ENCODE assay signal across 18 cellular contexts in genomic region chr18:46761054-46761769, GRCh38. TPM values are rescaled to one million over a fixed set of nuclear protein-coding genes. Genes with fewer than 3 reads are reported as not detected.
DNase-seq lines count a peak whose midpoint lies in the region; ATAC-seq lines count a peak whose summit lies in the region.
"Had no signal": no experiment of that assay in that cellular context is flagged by ENCODE, and none has a peak within 500 bp of the region (broad histone marks: within the 10 kb centered on the region; RNA-seq: fewer than 3 reads in every experiment).

No MANE protein-coding gene starts in this region.

- no peak overlapping the region for H3K4me3 Mint-ChIP-seq in T-helper 2 cell treated with Interferon-gamma antibody and Interleukin-4, amounts not matched to agents 5 μg/mL and 100 μg/mL, for 36 hours
- H3K4me3 Mint-ChIP-seq: activated CD8-positive, alpha-beta memory T cell treated with anti-CD3 and anti-CD28 coated beads, Interleukin-2, amount 10 ng/mL, durations not matched to agents 7 days and 5 days; T-helper 1 cell treated with Interleukin-12 subunit alpha and Interleukin-12 subunit beta and Interleukin-4 antibody, amounts not matched to agents 30 μg/mL and 1 μg/mL, for 36 hours had no signal

- H3K27ac ChIP-seq in layer of hippocampus (ENCODE audit: low read depth, low read length) = peak overlapping the region; percentile 62
- H3K27ac ChIP-seq: gastroesophageal sphincter, neutrophil, right lobe of liver, testis had no signal

- DNase-seq in LHCN-M2 (ENCODE audit: low read depth) (peak; percentile 67), NCI-H1930 (lab: John Stamatoyannopoulos, UW) (peak; percentile 90), NCI-H774 (lab: John Stamatoyannopoulos, UW) (peak; percentile 89), SKM-1 treated with dmso at 0.1 percent for 144 hours (lab: John Stamatoyannopoulos, UW; ENCODE audit: unreplicated experiment) (no peak)
- no peak for DNase-seq in T-helper 2 cell treated with Interferon-gamma antibody and Interleukin-4, amounts not matched to agents 5 μg/mL and 100 μg/mL, for 36 hours (ENCODE audit: low spot score)
- DNase-seq: activated CD8-positive, alpha-beta memory T cell treated with anti-CD3 and anti-CD28 coated beads, Interleukin-2, amount 10 ng/mL, durations not matched to agents 7 days and 5 days; activated effector memory CD4-positive, alpha-beta T cell treated with anti-CD3 and anti-CD28 coated beads, Interleukin-2, amount 50 U/mL, for 16 hours; AML-193; NCI-H526 treated with DMSO at 0.1 percent for 48 hours; right lobe of liver; testis had no signal

- H3K4me1 Mint-ChIP-seq in T-helper 2 cell treated with Interferon-gamma antibody and Interleukin-4, amounts not matched to agents 5 μg/mL and 100 μg/mL, for 36 hours (ENCODE audit: low read depth) = no peaks in the 10 kb centered on the region

- no peak overlapping the region for H3K27ac Mint-ChIP-seq in T-helper 2 cell treated with Interferon-gamma antibody and Interleukin-4, amounts not matched to agents 5 μg/mL and 100 μg/mL, for 36 hours
- H3K27ac Mint-ChIP-seq: activated CD8-positive, alpha-beta memory T cell treated with anti-CD3 and anti-CD28 coated beads, Interleukin-2, amount 10 ng/mL, durations not matched to agents 7 days and 5 days; T-helper 1 cell treated with Interleukin-12 subunit alpha and Interleukin-12 subunit beta and Interleukin-4 antibody, amounts not matched to agents 30 μg/mL and 1 μg/mL, for 36 hours had no signal

- peaks cover 4% of the 10 kb centered on the region for H3K27me3 ChIP-seq in layer of hippocampus (ENCODE audit: control insufficient read depth, insufficient read depth, low read length)
- H3K27me3 ChIP-seq: testis had no signal

- H3K9me3 Mint-ChIP-seq in T-helper 2 cell treated with Interferon-gamma antibody and Interleukin-4, amounts not matched to agents 5 μg/mL and 100 μg/mL, for 36 hours = no peaks in the 10 kb centered on the region
- H3K9me3 Mint-ChIP-seq: T-helper 1 cell treated with Interleukin-12 subunit alpha and Interleukin-12 subunit beta and Interleukin-4 antibody, amounts not matched to agents 30 μg/mL and 1 μg/mL, for 36 hours had no signal

- no peaks in the 10 kb centered on the region for H3K36me3 Mint-ChIP-seq in T-helper 2 cell treated with Interferon-gamma antibody and Interleukin-4, amounts not matched to agents 5 μg/mL and 100 μg/mL, for 36 hours (ENCODE audit: low read depth)
- H3K36me3 Mint-ChIP-seq: activated CD8-positive, alpha-beta memory T cell treated with anti-CD3 and anti-CD28 coated beads, Interleukin-2, amount 10 ng/mL, durations not matched to agents 7 days and 5 days had no signal

- ATAC-seq in GM19397 (IDR thresholded peaks at IDR 0.05; ENCODE audit: unreplicated experiment) = no peak
- no peak for ATAC-seq in GM19463 (IDR thresholded peaks at IDR 0.05; ENCODE audit: unreplicated experiment)
- ATAC-seq: activated CD4-positive, CD25-positive, alpha-beta regulatory T cell treated with anti-CD3 and anti-CD28 coated beads, Interleukin-2, amount 50 U/mL, for 24 hours; activated CD8-positive, alpha-beta memory T cell treated with anti-CD3 and anti-CD28 coated beads, Interleukin-2, amount 10 ng/mL, durations not matched to agents 7 days and 5 days; gastroesophageal sphincter; right lobe of liver had no signal

- H3K27me3 Mint-ChIP-seq in T-helper 2 cell treated with Interferon-gamma antibody and Interleukin-4, amounts not matched to agents 5 μg/mL and 100 μg/mL, for 36 hours (ENCODE audit: low read depth) = peaks cover 67% of the 10 kb centered on the region

RNA-seq across cellular contexts. Expression of gene ST8SIA5, which starts 4.4 kb away (rescaled TPM):
- 1.2 and 2.8 TPM in 2 replicates for total RNA-seq in LHCN-M2 (2014; rRNA removed)
- 0.61 TPM for polyA plus RNA-seq in LHCN-M2 (2012)

Comparison
In these comparisons a context has a peak if more than half of its experiments do, and no peak if none do; other contexts are left out.
1. DNase-seq: peak in LHCN-M2 (single experiment), NCI-H1930 (2 of 2) and NCI-H774 (single experiment); none in SKM-1 treated with dmso at 0.1 percent for 144 hours (single experiment) and T-helper 2 cell treated with Interferon-gamma antibody and Interleukin-4, amounts not matched to agents 5 μg/mL and 100 μg/mL, for 36 hours (single experiment).